Comparison of ENCODE assay signal across 10 cellular contexts in the genomic region with DNA sequence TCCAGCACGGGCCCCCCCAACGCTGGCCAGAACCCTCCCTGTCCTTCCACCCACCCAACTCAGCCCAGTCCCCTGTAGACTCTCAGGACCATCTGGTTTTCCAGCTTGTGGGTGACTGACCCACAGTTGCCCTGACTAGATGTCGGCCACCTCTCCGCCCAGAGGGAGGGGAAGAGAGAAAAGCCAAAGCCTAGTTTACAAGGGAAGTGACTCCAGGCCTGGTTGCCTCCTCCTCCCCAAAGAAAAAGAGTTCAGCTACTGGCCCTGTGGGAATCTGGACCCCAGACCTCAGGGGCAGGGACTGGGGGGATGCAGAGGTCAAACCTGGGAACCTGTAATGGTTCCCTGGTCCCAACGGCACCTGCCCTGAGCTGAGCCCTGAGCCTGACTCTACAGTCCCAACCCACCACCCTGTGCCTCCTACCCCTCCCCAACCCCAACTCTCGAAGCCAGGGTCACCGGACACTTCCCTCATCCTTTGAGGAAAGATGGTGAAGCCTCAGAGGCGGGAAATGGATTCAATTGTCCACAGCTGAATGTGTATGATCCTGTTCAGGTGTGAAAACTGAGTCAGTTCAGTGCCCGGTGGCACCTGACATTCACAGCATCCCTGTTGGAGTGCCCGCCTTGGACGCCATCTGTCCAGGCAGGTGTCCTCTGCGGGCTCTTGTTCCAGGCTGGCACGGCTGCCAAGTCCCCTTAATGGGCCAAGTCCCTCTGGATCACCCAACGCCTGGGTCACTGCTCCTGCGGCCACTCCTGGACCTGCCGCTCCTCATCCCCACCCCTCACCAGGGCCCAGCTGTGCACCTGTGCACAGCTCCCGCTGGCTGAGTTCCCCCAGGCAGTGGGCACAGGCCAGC. TPM values are rescaled to one million over a fixed set of nuclear protein-coding genes. Genes with fewer than 3 reads are reported as not detected.
DNase-seq lines count a peak whose midpoint lies in the region; ATAC-seq and TF ChIP-seq lines count a peak whose summit lies in the region.
"Had no signal": no experiment of that assay in that cellular context is flagged by ENCODE, and none has a peak within 500 bp of the region (broad histone marks: within the 10 kb centered on the region; RNA-seq: fewer than 3 reads in every experiment).

No MANE protein-coding gene starts in this region.

- H3K79me2 ChIP-seq in PC-9 (ENCODE audit: low read depth) = no peaks in the 10 kb centered on the region

- ATAC-seq in psoas muscle (peak in 1 of 4 donors; percentile 33), GM18505 (IDR thresholded peaks at IDR 0.05; ENCODE audit: unreplicated experiment) (no peak), GM21381 (IDR thresholded peaks at IDR 0.05; ENCODE audit: unreplicated experiment) (no peak), HG03135 (IDR thresholded peaks at IDR 0.05; ENCODE audit: unreplicated experiment) (no peak)

- TF ChIP-seq CTCF in PC-9 (conservative IDR thresholded peaks at IDR 0.05) = no peak
- no peak for TF ChIP-seq CTCF in esophagus muscularis mucosa (IDR thresholded peaks at IDR 0.05)
- no peak for TF ChIP-seq CTCF in psoas muscle (IDR thresholded peaks at IDR 0.05)

- H2AFZ ChIP-seq in PC-9 = no peak overlapping the region

- no peaks in the 10 kb centered on the region for H3K36me3 Mint-ChIP-seq in CD8-positive, alpha-beta memory T cell
- H3K36me3 Mint-ChIP-seq: activated CD4-positive, alpha-beta memory T cell treated with anti-CD3 and anti-CD28 coated beads for 36 hours had no signal

- H4K20me1 ChIP-seq in PC-9 (ENCODE audit: insufficient read depth) = no peaks in the 10 kb centered on the region

- H3K27ac ChIP-seq in PC-9 (no peak overlapping the region), esophagus muscularis mucosa (replicated peaks in 1 of 4) (peak overlapping the region; percentile 73 to 82 (median 79)), psoas muscle (peak overlapping the region; percentile 59)
- H3K27ac ChIP-seq in CD8-positive, alpha-beta memory T cell (ENCODE audit: low read depth, low read length) = no peak overlapping the region

- intact Hi-C loops in PC-9 (cut with micrococcal nuclease; ENCODE audit: unreplicated experiment) (loop anchor here (5.0 kb wide), 2 partner anchors 39 to 314 kb away; no protein-coding TSS in a partner anchor), esophagus muscularis mucosa (cut with DNase I) (loop anchor here (5.0 kb wide), 1 partner anchor 314 kb away; no protein-coding TSS in a partner anchor), psoas muscle (cut with DNase I) (loop anchor here in 1 of 2 donors (5.0 to 10.0 kb wide), 2 partner anchors 314 to 547 kb away; no protein-coding TSS in a partner anchor)

- no peaks in the 10 kb centered on the region for H3K9me2 ChIP-seq in PC-9 (ENCODE audit: insufficient read depth)

- TF ChIP-seq EP300 in esophagus muscularis mucosa (IDR thresholded peaks at IDR 0.05) = no peak

- H3K4me3 ChIP-seq in PC-9 = peak overlapping the region; percentile 2; the same call in 1 of the 2 replicates
- H3K4me3 ChIP-seq in esophagus muscularis mucosa = peak overlapping the region in 3 of 4 donors; percentile 5 to 16 (median 7)
- peak overlapping the region; percentile 7 for H3K4me3 ChIP-seq in psoas muscle
- H3K4me3 ChIP-seq in CD8-positive, alpha-beta memory T cell (ENCODE audit: low read length) = no peak overlapping the region

- peak overlapping the region; percentile 60 for H3K4me2 ChIP-seq in PC-9

- H3K4me1 ChIP-seq in PC-9 (replicated peaks; ENCODE audit: insufficient read depth) = peaks cover 14% of the 10 kb centered on the region
- peaks cover 75 to 86% (median 76%) of the 10 kb centered on the region in 4 donors for H3K4me1 ChIP-seq in esophagus muscularis mucosa
- peaks cover 39% of the 10 kb centered on the region for H3K4me1 ChIP-seq in psoas muscle
- no peaks in the 10 kb centered on the region for H3K4me1 ChIP-seq in CD8-positive, alpha-beta memory T cell (ENCODE audit: insufficient read depth, low read length)

- H3F3A ChIP-seq in PC-9 (ENCODE audit: insufficient read depth, low read depth) = peaks cover 5% of the 10 kb centered on the region

- H3K27me3 Mint-ChIP-seq in CD8-positive, alpha-beta memory T cell = peaks cover 4 to 6% of the 10 kb centered on the region in 2 donors

- 67% methylated on average over 12 of the region's 17 CpGs for WGBS in esophagus muscularis mucosa
- 34 to 39% (median 37%) methylated on average over 17 of the region's 17 CpGs for WGBS in psoas muscle, 3 donors

- in situ Hi-C loops in G401 (cut with HindIII; ENCODE audit: low sequenced_read_pairs) = no loop called here

- H3K36me3 ChIP-seq in PC-9 (ENCODE audit: low read depth) = no peaks in the 10 kb centered on the region
- H3K36me3 ChIP-seq in esophagus muscularis mucosa = no peaks in the 10 kb centered on the region
- H3K36me3 ChIP-seq in psoas muscle (ENCODE audit: insufficient read depth in 1 of 2, low read depth in 1 of 2) = no peaks in the 10 kb centered on the region
- H3K36me3 ChIP-seq in CD8-positive, alpha-beta memory T cell (ENCODE audit: insufficient read depth, low read length) = no peaks in the 10 kb centered on the region

- peaks cover 6 to 11% (median 9%) of the 10 kb centered on the region in 3 donors for H3K4me1 Mint-ChIP-seq in CD8-positive, alpha-beta memory T cell

- H3K4me3 Mint-ChIP-seq in CD8-positive, alpha-beta memory T cell = no peak overlapping the region
- H3K4me3 Mint-ChIP-seq: activated CD4-positive, alpha-beta memory T cell treated with anti-CD3 and anti-CD28 coated beads for 36 hours had no signal

- no peaks in the 10 kb centered on the region for H3K9me3 Mint-ChIP-seq in CD8-positive, alpha-beta memory T cell
- H3K9me3 Mint-ChIP-seq: activated CD4-positive, alpha-beta memory T cell treated with anti-CD3 and anti-CD28 coated beads for 36 hours had no signal

- CTCF ChIA-PET in PC-9 (lab: Charles Lee) = interaction anchor here (0.7 to 3.3 kb wide), 4 partner anchors 9 to 731 kb away, joined by 4 to 32 read pairs (median 6); no protein-coding TSS in a partner anchor
- CTCF ChIA-PET in CD8-positive, alpha-beta memory T cell (lab: Charles Lee) = interaction anchor here (4.3 to 5.2 kb wide), 2 partner anchors 9 to 118 kb away, joined by 44 to 68 read pairs; no protein-coding TSS in a partner anchor

- H3K27me3 ChIP-seq in PC-9 (ENCODE audit: insufficient read depth, low read depth) (no peaks in the 10 kb centered on the region), esophagus muscularis mucosa (no peaks in the 10 kb centered on the region), psoas muscle (ENCODE audit: insufficient read depth in 3 of 3, low read length in 2 of 3) (no peaks in the 10 kb centered on the region)
- no peaks in the 10 kb centered on the region for H3K27me3 ChIP-seq in CD8-positive, alpha-beta memory T cell (ENCODE audit: insufficient read depth, low read length, poor library complexity, severe bottlenecking)

- TF ChIP-seq POLR2A in esophagus muscularis mucosa (IDR thresholded peaks at IDR 0.05; ENCODE audit: low read depth) (no peak), GM18505 (IDR thresholded peaks at IDR 0.05; ENCODE audit: borderline replicate concordance, extremely low read depth, insufficient read depth, insufficient read length) (no peak)

- H3K9me3 ChIP-seq in PC-9 (ENCODE audit: insufficient read depth, low read depth) (no peaks in the 10 kb centered on the region), esophagus muscularis mucosa (no peaks in the 10 kb centered on the region), psoas muscle (no peaks in the 10 kb centered on the region)
- H3K9me3 ChIP-seq in CD8-positive, alpha-beta memory T cell (ENCODE audit: low read length) = no peaks in the 10 kb centered on the region

- POLR2A ChIA-PET in PC-9 (lab: Charles Lee; ENCODE audit: unreplicated experiment) = interaction anchor here (0.5 to 0.6 kb wide), 3 partner anchors 9 to 506 kb away, joined by 3 to 8 read pairs (median 4); no protein-coding TSS in a partner anchor
- POLR2A ChIA-PET in CD8-positive, alpha-beta memory T cell (lab: Charles Lee) = no interaction called here

- peak; percentile 91 for DNase-seq in G401 (ENCODE audit: low spot score)
- DNase-seq in PC-9 = no peak
- no peak for DNase-seq in esophagus muscularis mucosa (ENCODE audit: extremely low spot score)
- DNase-seq in psoas muscle = peak in 1 of 2 donors; percentile 41
- no peak for DNase-seq in CD8-positive, alpha-beta memory T cell
- DNase-seq: activated CD4-positive, alpha-beta memory T cell treated with anti-CD3 and anti-CD28 coated beads for 36 hours; DMS79 treated with DMSO at 0.1 percent for 48 hours had no signal

- BruUV-seq in PC-9 (replicated peaks; lab: Mats Ljungman, UMichigan) = no TSS peak

- H3K27ac Mint-ChIP-seq in CD8-positive, alpha-beta memory T cell = no peak overlapping the region
- H3K27ac Mint-ChIP-seq: activated CD4-positive, alpha-beta memory T cell treated with anti-CD3 and anti-CD28 coated beads for 36 hours had no signal

RNA-seq across cellular contexts. Expression of a gene that starts 21.0 kb away (rescaled TPM):
- not detected in 2 replicates for total RNA-seq in G401 (2014; rRNA removed; shearing (Covaris generic))
- total RNA-seq in PC-9 (2021) (66.9 and 75.5 TPM in 2 replicates), esophagus muscularis mucosa (not detected), psoas muscle (not detected)
- under 1 TPM in 1 of 3 donors, not detected in 2; 0.05 TPM for polyA plus RNA-seq in psoas muscle
- total RNA-seq in CD8-positive, alpha-beta memory T cell = not detected
- not detected for polyA plus RNA-seq in CD8-positive, alpha-beta memory T cell
- total RNA-seq: activated CD4-positive, alpha-beta memory T cell treated with anti-CD3 and anti-CD28 coated beads for 36 hours had no signal

Comparison
In these comparisons a context has a peak if more than half of its experiments do, and no peak if none do; other contexts are left out.
1. H3K27ac ChIP-seq: peak in esophagus muscularis mucosa (4 of 4) and psoas muscle (single experiment); none in PC-9 (single experiment) and CD8-positive, alpha-beta memory T cell (single experiment).
2. RNA of a gene that starts 21.0 kb away (total RNA-seq): 66.9 to 75.5 TPM in PC-9; not detected in G401, not detected in esophagus muscularis mucosa, not detected in psoas muscle and not detected in CD8-positive, alpha-beta memory T cell; every median in the first group is over 10 times any median in the second.